In genomic region chr11:31722754-31723153, GRCh38 we compare ENCODE assay signal across 25 cellular contexts.
DNase-seq lines count a peak whose midpoint lies in the region; ATAC-seq, FAIRE-seq and TF ChIP-seq lines count a peak whose summit lies in the region.
"Had no signal": no experiment of that assay in that cellular context is flagged by ENCODE, and none has a peak within 500 bp of the region (broad histone marks: within the 10 kb centered on the region; RNA-seq: fewer than 3 reads in every experiment).

No MANE protein-coding gene starts in this region.

- TF ChIP-seq EP300 in H1 (IDR thresholded peaks at IDR 0.05; ENCODE audit: borderline replicate concordance in 1 of 2, low read depth in 2 of 2, low read length in 2 of 2): no peak

- H3K4ac ChIP-seq in H1 (replicated peaks; ENCODE audit: insufficient read length, low read depth, low read length): no peak overlapping the region

- no peak overlapping the region for H2BK12ac ChIP-seq in H1 (ENCODE audit: low read depth, low read length)

- no peak overlapping the region for H3K18ac ChIP-seq in H1 (ENCODE audit: extremely low read depth, low read length)

- no peaks in the 10 kb centered on the region for H3K27me3 Mint-ChIP-seq in activated CD4-positive, alpha-beta T cell treated with anti-CD3 and anti-CD28 coated beads, Interleukin-2, amount 10 ng/mL, durations not matched to agents 7 days and 5 days
- H3K27me3 Mint-ChIP-seq in neural crest cell (ENCODE audit: low read depth): no peaks in the 10 kb centered on the region
- H3K27me3 Mint-ChIP-seq: B cell; CD4-positive, CD25-positive, alpha-beta regulatory T cell had no signal

- H3K23ac ChIP-seq in H1 (ENCODE audit: insufficient read length): no peak overlapping the region

- TF ChIP-seq CTCF in H1 (IDR thresholded peaks at IDR 0.05; ENCODE audit: control extremely low read depth in 1 of 3, insufficient read depth in 1 of 3, low read depth in 1 of 3, low read length in 3 of 3) (no peak), neural crest cell (conservative IDR thresholded peaks at IDR 0.05) (no peak)

- no peak overlapping the region for H2BK120ac ChIP-seq in H1 (replicated peaks; ENCODE audit: low read depth, low read length)

- H2AFZ ChIP-seq in H1 (ENCODE audit: low read length): no peak overlapping the region

- H3K9ac ChIP-seq in H1 (replicated peaks in 1 of 4; ENCODE audit: extremely low read depth in 1 of 4, low read depth in 3 of 4, low read length in 3 of 4): no peak overlapping the region
- H3K9ac ChIP-seq: BLaER1 had no signal

- H3K4me1 ChIP-seq in H1 (replicated peaks in 1 of 4; ENCODE audit: control insufficient read depth in 3 of 4, insufficient read depth in 4 of 4, low read length in 3 of 4): peaks cover 2 to 9% (median 4%) of the 10 kb centered on the region in 4 experiments; a peak in 3 of 7 replicates
- H3K4me1 ChIP-seq: Caco-2 had no signal

- no peaks in the 10 kb centered on the region for H3K9me3 ChIP-seq in H1 (ENCODE audit: insufficient read depth in 2 of 2, low read depth in 1 of 2, low read length in 1 of 2)
- H3K9me3 ChIP-seq: BLaER1, Caco-2 had no signal

- H3K36me3 ChIP-seq in H1 (ENCODE audit: control insufficient read depth in 2 of 4, insufficient read depth in 4 of 4, low read length in 3 of 4): no peaks in the 10 kb centered on the region

- WGBS in H1 (ENCODE audit: extremely low coverage in 1 of 2, insufficient coverage in 1 of 2, insufficient read length in 1 of 2, insufficient replicate concordance in 2 of 2, low coverage in 1 of 2, low lambda C conversion rate in 2 of 2, missing lambda C conversion rate in 1 of 2), 2 experiments: 82% methylated on average over 3 of the region's 3 CpGs; no CpG with 5 or more reads in 1 of the 2 experiments

- H2BK15ac ChIP-seq in H1 (ENCODE audit: low read length): no peak overlapping the region

- H3K4me1 Mint-ChIP-seq in activated CD4-positive, alpha-beta T cell treated with anti-CD3 and anti-CD28 coated beads, Interleukin-2, amount 10 ng/mL, durations not matched to agents 7 days and 5 days: peaks cover 5% of the 10 kb centered on the region
- peaks cover 12% of the 10 kb centered on the region for H3K4me1 Mint-ChIP-seq in neural crest cell
- H3K4me1 Mint-ChIP-seq: B cell had no signal

- no peak for TF ChIP-seq POLR2A in H1 (IDR thresholded peaks at IDR 0.05; ENCODE audit: control extremely low read depth in 1 of 2, low read depth in 2 of 2, low read length in 2 of 2)

- no peaks in the 10 kb centered on the region for H4K20me1 ChIP-seq in H1 (replicated peaks in 1 of 2; ENCODE audit: control insufficient read depth in 1 of 2, insufficient read depth in 2 of 2, low read length in 2 of 2)
- H4K20me1 ChIP-seq: BLaER1 had no signal

- no peaks in the 10 kb centered on the region; the same call in 1 of the 2 replicates for H3K23me2 ChIP-seq in H1 (ENCODE audit: low read depth, low read length)

- no peaks in the 10 kb centered on the region for H3K79me1 ChIP-seq in H1 (ENCODE audit: low read depth, low read length)

- H3K27me3 ChIP-seq in H1 (replicated peaks in 1 of 4; ENCODE audit: control insufficient read depth in 3 of 4, extremely low read depth in 1 of 4, insufficient read depth in 3 of 4, low read length in 3 of 4): no peaks in the 10 kb centered on the region
- H3K27me3 ChIP-seq: BLaER1 had no signal

- CTCF ChIA-PET in activated CD4-positive, alpha-beta T cell treated with anti-CD3 and anti-CD28 coated beads, Interleukin-2, amount 10 ng/mL, durations not matched to agents 7 days and 5 days (lab: Charles Lee): no interaction called here
- CTCF ChIA-PET in H1 (lab: Charles Lee; ENCODE audit: partially characterized antibody): interaction anchor here (0.6 kb wide), 1 partner anchor 455 kb away, joined by 4 read pairs; no protein-coding TSS in a partner anchor

- H3K56ac ChIP-seq in H1 (replicated peaks; ENCODE audit: insufficient read length, low read depth, low read length): no peak overlapping the region

- no peaks in the 10 kb centered on the region for H3K9me3 Mint-ChIP-seq in activated CD4-positive, alpha-beta T cell treated with anti-CD3 and anti-CD28 coated beads, Interleukin-2, amount 10 ng/mL, durations not matched to agents 7 days and 5 days
- H3K9me3 Mint-ChIP-seq in neural crest cell: no peaks in the 10 kb centered on the region

- H2BK20ac ChIP-seq in H1 (ENCODE audit: low read length): no peak overlapping the region

- no peaks in the 10 kb centered on the region for H3K79me2 ChIP-seq in H1 (ENCODE audit: control insufficient read depth in 1 of 2, insufficient read depth in 2 of 2, low read length in 2 of 2)

- DNase-seq in activated CD4-positive, alpha-beta T cell treated with anti-CD3 and anti-CD28 coated beads, Interleukin-2, amount 10 ng/mL, durations not matched to agents 7 days and 5 days: no peak
- no peak for DNase-seq in activated CD4-positive, alpha-beta T cell treated with anti-CD3 and anti-CD28 coated beads for 48 hours
- DNase-seq in H1 (ENCODE audit: low read depth in 1 of 2, low spot score in 2 of 2): no peak
- DNase-seq in neural crest cell (ENCODE audit: low read depth, low spot score): no peak
- DNase-seq in HuH-7 (ENCODE audit: low spot score): no peak
- DNase-seq in activated CD4-positive, CD25-positive, alpha-beta regulatory T cell treated with anti-CD3 and anti-CD28 coated beads, Interleukin-2, amount 50 U/mL, for 72 hours: no peak
- no peak for DNase-seq in NCI-H187 (lab: John Stamatoyannopoulos, UW)
- DNase-seq: Caco-2; CD4-positive, CD25-positive, alpha-beta regulatory T cell; CD8-positive, alpha-beta T cell; DMS 273 treated with DMSO at 0.1 percent for 48 hours; DMS79 treated with DMSO at 0.1 percent for 48 hours; GF-D8; GOT3; H7 had no signal

- H3K14ac ChIP-seq in H1 (ENCODE audit: insufficient read length): no peak overlapping the region

- H3K4me3 Mint-ChIP-seq in activated CD4-positive, alpha-beta T cell treated with anti-CD3 and anti-CD28 coated beads, Interleukin-2, amount 10 ng/mL, durations not matched to agents 7 days and 5 days: no peak overlapping the region
- H3K4me3 Mint-ChIP-seq in neural crest cell: no peak overlapping the region
- H3K4me3 Mint-ChIP-seq: B cell; CD4-positive, CD25-positive, alpha-beta regulatory T cell; CD8-positive, alpha-beta T cell had no signal

- H3K4me2 ChIP-seq in H1 (ENCODE audit: insufficient read depth in 1 of 2, low read depth in 2 of 2, low read length in 2 of 2): no peak overlapping the region
- H3K4me2 ChIP-seq: BLaER1 had no signal

- POLR2A ChIA-PET in activated CD4-positive, alpha-beta T cell treated with anti-CD3 and anti-CD28 coated beads, Interleukin-2, amount 10 ng/mL, durations not matched to agents 7 days and 5 days (lab: Charles Lee): no interaction called here
- POLR2A ChIA-PET in H1 (lab: Charles Lee; ENCODE audit: partially characterized antibody): no interaction called here

- no peak overlapping the region for H4K5ac ChIP-seq in H1 (ENCODE audit: insufficient read length, low read depth, low read length)

- H3K27ac Mint-ChIP-seq in activated CD4-positive, alpha-beta T cell treated with anti-CD3 and anti-CD28 coated beads, Interleukin-2, amount 10 ng/mL, durations not matched to agents 7 days and 5 days: peak overlapping the region; percentile 61
- H3K27ac Mint-ChIP-seq in neural crest cell (ENCODE audit: unreplicated experiment): peak overlapping the region; percentile 57
- H3K27ac Mint-ChIP-seq: B cell; CD4-positive, CD25-positive, alpha-beta regulatory T cell; CD8-positive, alpha-beta T cell had no signal

- no peak for FAIRE-seq in H1 (lab: Jason Lieb, UNC)
- FAIRE-seq: A204.1, D721Med, GM12891, GM18507 had no signal

- H3K27ac ChIP-seq in H1 (ENCODE audit: low read depth, low read length): no peak overlapping the region
- H3K27ac ChIP-seq: 22Rv1, BLaER1, C4-2B had no signal

- no peak overlapping the region for H3K4me3 ChIP-seq in H1 (ENCODE audit: extremely low read depth in 1 of 4, insufficient read depth in 2 of 4, low read depth in 3 of 4, low read length in 4 of 4)
- H3K4me3 ChIP-seq: BLaER1 had no signal

- no peak overlapping the region for H2AK5ac ChIP-seq in H1 (ENCODE audit: low read depth, low read length)

- H4K8ac ChIP-seq in H1 (ENCODE audit: extremely low read depth, insufficient read depth, low read length): no peak overlapping the region

- H4K91ac ChIP-seq in H1 (replicated peaks; ENCODE audit: insufficient read length, low read length): no peak overlapping the region

- ATAC-seq in HG03432 (IDR thresholded peaks at IDR 0.05; ENCODE audit: unreplicated experiment): no peak
- ATAC-seq: CD8-positive, alpha-beta T cell; HCT116 had no signal

- H3K36me3 Mint-ChIP-seq in activated CD4-positive, alpha-beta T cell treated with anti-CD3 and anti-CD28 coated beads, Interleukin-2, amount 10 ng/mL, durations not matched to agents 7 days and 5 days (ENCODE audit: low read depth): no peaks in the 10 kb centered on the region
- H3K36me3 Mint-ChIP-seq in neural crest cell (ENCODE audit: low read depth): peaks cover 4% of the 10 kb centered on the region

- H2BK5ac ChIP-seq in H1 (ENCODE audit: low read depth, low read length): 0 out of 2 replicates have a peak overlapping the region, but pooled peaks have one; percentile 4

- no peak for TF ChIP-seq RAD21 in H1 (IDR thresholded peaks at IDR 0.05 in 1 of 2, conservative IDR thresholded peaks at IDR 0.05 in 1 of 2; ENCODE audit: low read depth in 2 of 2, low read length in 2 of 2)

TF ChIP-seq in H1, 55 proteins besides CTCF, POLR2A, EP300 and RAD21:
- no peak for TF ChIP-seq TAF1 (IDR thresholded peaks at IDR 0.05; ENCODE audit: low read depth, low read length)
- no peak for TF ChIP-seq EZH2 (IDR thresholded peaks at IDR 0.05; ENCODE audit: low read depth, low read length, severe bottlenecking)
- TF ChIP-seq BRCA1 (IDR thresholded peaks at IDR 0.05; ENCODE audit: low read depth, low read length): no peak
- no peak for TF ChIP-seq RFX5 (IDR thresholded peaks at IDR 0.05; ENCODE audit: borderline replicate concordance, low read depth, low read length)
- no peak for TF ChIP-seq JUN (IDR thresholded peaks at IDR 0.05; ENCODE audit: low read depth, low read length)
- no peak for TF ChIP-seq JUND (IDR thresholded peaks at IDR 0.05; ENCODE audit: low read length)
- no peak for TF ChIP-seq CHD1 (IDR thresholded peaks at IDR 0.05; ENCODE audit: low read depth, low read length)
TF ChIP-seq in H1: peak in this region for 0.
